ENCODE assay signal across 9 cellular contexts in genomic region chr1:226820935-226821718, GRCh38. TPM values are rescaled to one million over a fixed set of nuclear protein-coding genes. Genes with fewer than 3 reads are reported as not detected.
A peak's percentile ranks its signal among the peaks of the same experiment; 100 is the strongest.
DNase-seq lines count a peak whose midpoint lies in the region; ATAC-seq, FAIRE-seq and TF ChIP-seq lines count a peak whose summit lies in the region.
"Had no signal": no experiment of that assay in that cellular context is flagged by ENCODE, and none has a peak within 500 bp of the region (broad histone marks: within the 10 kb centered on the region; RNA-seq: fewer than 3 reads in every experiment).

No MANE protein-coding gene starts in this region.

- H3K27ac ChIP-seq in mesendoderm (ENCODE audit: low read depth, low read length), result no peak overlapping the region

- H3K27me3 Mint-ChIP-seq in endothelial cell (ENCODE audit: unreplicated experiment), result peaks cover 11% of the 10 kb centered on the region

- H2BK5ac ChIP-seq in mesendoderm (ENCODE audit: low read length), result peak overlapping the region; percentile 57

- H3K9me3 Mint-ChIP-seq in endothelial cell (ENCODE audit: unreplicated experiment), result no peaks in the 10 kb centered on the region

- peak; percentile 46 for DNase-seq in NCI-H2171 treated with DMSO at 0.1 percent for 48 hours (lab: John Stamatoyannopoulos, UW)
- no peak for DNase-seq in NCI-H2171 (lab: John Stamatoyannopoulos, UW)
- DNase-seq in endothelial cell (ENCODE audit: low spot score), result no peak
- peak; percentile 55 for DNase-seq in mesendoderm
- DNase-seq in urothelium cell line (ENCODE audit: low spot score), result peak; percentile 82
- DNase-seq in SIG-M5 treated with dmso at 0.1 percent for 504 hours (lab: John Stamatoyannopoulos, UW; ENCODE audit: unreplicated experiment), result no peak

- H4K8ac ChIP-seq in mesendoderm (ENCODE audit: low read depth, low read length), result no peak overlapping the region

- no peak overlapping the region for H3K4ac ChIP-seq in mesendoderm (ENCODE audit: low read depth, low read length)

- no CpG with 5 or more reads among the region's 8 CpGs for WGBS in mesendoderm (ENCODE audit: extremely low coverage, insufficient coverage, low lambda C conversion rate)

- H3K23ac ChIP-seq in mesendoderm (ENCODE audit: low read length), result no peak overlapping the region

- peak overlapping the region; percentile 72 for H3K27ac Mint-ChIP-seq in endothelial cell (ENCODE audit: unreplicated experiment)

- no peaks in the 10 kb centered on the region for H3K79me1 ChIP-seq in mesendoderm (ENCODE audit: low read length)

- no peak for TF ChIP-seq CTCF in endothelial cell (IDR thresholded peaks at IDR 0.05; ENCODE audit: unreplicated experiment)

- H3K4me3 ChIP-seq in mesendoderm (ENCODE audit: low read length), result no peak overlapping the region

- H3K36me3 ChIP-seq in mesendoderm (ENCODE audit: control insufficient read depth, insufficient read depth, low read length), result no peaks in the 10 kb centered on the region

- ATAC-seq in HG03378 (IDR thresholded peaks at IDR 0.05; ENCODE audit: unreplicated experiment) (no peak), HG03565 (IDR thresholded peaks at IDR 0.05; ENCODE audit: unreplicated experiment) (no peak)

- no peak overlapping the region for H3K4me3 Mint-ChIP-seq in endothelial cell (ENCODE audit: unreplicated experiment)

- H3K18ac ChIP-seq in mesendoderm (ENCODE audit: low read length), result no peak overlapping the region

- H3K27me3 ChIP-seq in mesendoderm (ENCODE audit: insufficient read depth, low read length, poor library complexity), result no peaks in the 10 kb centered on the region

- no peak overlapping the region for H2BK15ac ChIP-seq in mesendoderm (replicated peaks; ENCODE audit: low read depth)

- no peak overlapping the region for H4K5ac ChIP-seq in mesendoderm (ENCODE audit: low read length)

- no peak overlapping the region for H2BK120ac ChIP-seq in mesendoderm (ENCODE audit: low read depth, low read length)

- peaks cover 71% of the 10 kb centered on the region for H3K4me1 Mint-ChIP-seq in endothelial cell (ENCODE audit: unreplicated experiment)

- peaks cover 16% of the 10 kb centered on the region for H3K4me1 ChIP-seq in mesendoderm (ENCODE audit: control insufficient read depth, low read depth, low read length)

- FAIRE-seq in urothelium cell line (lab: Jason Lieb, UNC), result peak; percentile 13
- FAIRE-seq: A204.1 had no signal

- H3K79me2 ChIP-seq in mesendoderm (ENCODE audit: control insufficient read depth, insufficient read depth, low read length), result no peaks in the 10 kb centered on the region

- H3K4me2 ChIP-seq in mesendoderm (ENCODE audit: low read length), result no peak overlapping the region

- H2AK5ac ChIP-seq in mesendoderm (ENCODE audit: low read length), result peak overlapping the region; percentile 77

- peaks cover 4% of the 10 kb centered on the region for H3K36me3 Mint-ChIP-seq in endothelial cell (ENCODE audit: low read depth, unreplicated experiment)

- peak overlapping the region; percentile 40 for H3K56ac ChIP-seq in mesendoderm (ENCODE audit: low read length)

- no peak overlapping the region for H3K9ac ChIP-seq in mesendoderm (ENCODE audit: low read length)

RNA-seq across cellular contexts. Expression of gene PSEN2, which starts 49.3 kb away (rescaled TPM):
- total RNA-seq in endothelial cell (ENCODE audit: unreplicated experiment), result 19.8 TPM
- polyA plus RNA-seq in mesendoderm (2013, experiment 1 of 2), result 12.9 TPM
- polyA plus RNA-seq in mesendoderm (2013, experiment 2 of 2), result 13.6 TPM

Comparison
In these comparisons a context has a peak if more than half of its experiments do, and no peak if none do; other contexts are left out.
1. DNase-seq: peak in NCI-H2171 treated with DMSO at 0.1 percent for 48 hours (single experiment), mesendoderm (single experiment) and urothelium cell line (single experiment); none in NCI-H2171 (single experiment), endothelial cell (single experiment) and SIG-M5 treated with dmso at 0.1 percent for 504 hours (single experiment).